In genomic region chr3:131394400-131394799, GRCh38 we compare ENCODE assay signal across 19 cellular contexts.
"Had no signal": no experiment of that assay in that cellular context is flagged by ENCODE, and none has a peak within 500 bp of the region (broad histone marks: within the 10 kb centered on the region; RNA-seq: fewer than 3 reads in every experiment).

No MANE protein-coding gene starts in this region.

- DNase-seq: KBM-7, MM.1S, NCI-H1092 treated with DMSO at 0.1 percent for 48 hours, NCI-H1436, NCI-H187, NCI-H2029, NCI-H2081 treated with DMSO at 0.1 percent for 48 hours, NCI-H2171, NCI-H226, NCI-H446, NCI-H510A, NCI-H69, NCI-H774, Right ventricle myocardium superior, RPMI8226, SIG-M5 had no signal

- H3K4me1 ChIP-seq: SJSA1 had no signal

- H3K27ac ChIP-seq: HL-60, SJSA1, SK-N-MC had no signal

- H3K4me3 ChIP-seq: SJSA1, SK-N-MC had no signal

- H3K27me3 ChIP-seq: SJSA1 had no signal

- H3K9me3 ChIP-seq: SJSA1 had no signal

- H3K36me3 ChIP-seq: SJSA1 had no signal
